In genomic region chr2:126971162-126971480, GRCh38 we compare ENCODE assay signal across 18 cellular contexts.
DNase-seq lines count a peak whose midpoint lies in the region; ATAC-seq, FAIRE-seq and TF ChIP-seq lines count a peak whose summit lies in the region.
"Had no signal": no experiment of that assay in that cellular context is flagged by ENCODE, and none has a peak within 500 bp of the region (broad histone marks: within the 10 kb centered on the region; RNA-seq: fewer than 3 reads in every experiment).

No MANE protein-coding gene starts in this region.

- no peak overlapping the region for H3K4me3 Mint-ChIP-seq in astrocyte (ENCODE audit: unreplicated experiment)
- H3K4me3 Mint-ChIP-seq: activated CD4-positive, alpha-beta memory T cell treated with anti-CD3 and anti-CD28 coated beads, Interleukin-2, amount 10 ng/mL, durations not matched to agents 7 days and 5 days; activated naive CD4-positive, alpha-beta T cell treated with anti-CD3 and anti-CD28 coated beads, Interleukin-2, amount 10 ng/mL, durations not matched to agents 7 days and 5 days had no signal

- H3K4me3 ChIP-seq in HCT116 (replicated peaks in 1 of 2; ENCODE audit: low read depth in 1 of 2, low read length in 2 of 2) (no peak overlapping the region), astrocyte (ENCODE audit: insufficient read depth, low read depth, low read length) (no peak overlapping the region), muscle layer of colon (ENCODE audit: low read depth in 1 of 2, low read length in 2 of 2) (peak overlapping the region in 1 of 2 donors; percentile 23), thyroid gland (replicated peaks in 1 of 3) (no peak overlapping the region)
- H3K4me3 ChIP-seq: hepatocyte, lung had no signal

- H3K36me3 Mint-ChIP-seq in astrocyte (ENCODE audit: low read depth, unreplicated experiment), result no peaks in the 10 kb centered on the region
- H3K36me3 Mint-ChIP-seq: activated naive CD4-positive, alpha-beta T cell treated with anti-CD3 and anti-CD28 coated beads, Interleukin-2, amount 10 ng/mL, durations not matched to agents 7 days and 5 days had no signal

- H3K9me3 ChIP-seq in HCT116 (ENCODE audit: control insufficient read depth in 1 of 2, insufficient read depth in 1 of 2, low read depth in 1 of 2, low read length in 2 of 2), result no peaks in the 10 kb centered on the region
- H3K9me3 ChIP-seq in astrocyte (ENCODE audit: insufficient read depth, low read depth, low read length), result no peaks in the 10 kb centered on the region
- no peaks in the 10 kb centered on the region for H3K9me3 ChIP-seq in muscle layer of colon (ENCODE audit: low read length)
- H3K9me3 ChIP-seq in thyroid gland, result no peaks in the 10 kb centered on the region

- CTCF ChIA-PET in HCT116 (lab: Charles Lee), result interaction anchor here (1.4 to 2.5 kb wide), 5 partner anchors 29 to 443 kb away, joined by 3 to 31 read pairs (median 5); no protein-coding TSS in a partner anchor

- peaks cover 28% of the 10 kb centered on the region for H3K27me3 Mint-ChIP-seq in astrocyte (ENCODE audit: low read depth, unreplicated experiment)

- H3K79me2 ChIP-seq in HCT116 (ENCODE audit: insufficient read depth, low read length) (no peaks in the 10 kb centered on the region), astrocyte (ENCODE audit: insufficient read depth, low read length) (no peaks in the 10 kb centered on the region)
- H3K79me2 ChIP-seq: hepatocyte had no signal

- no peak for FAIRE-seq in astrocyte (lab: Jason Lieb, UNC)
- FAIRE-seq: HTR-8/SVneo, islet of Langerhans had no signal

- RAD21 ChIA-PET in HCT116 (lab: Charles Lee; ENCODE audit: low non-redundant PET in 1 of 2, low total read pairs in 2 of 2, uncharacterized antibody in 2 of 2, unreplicated experiment in 2 of 2), result no interaction called here

- H3K9me3 Mint-ChIP-seq in astrocyte (ENCODE audit: unreplicated experiment), result peaks cover 2% of the 10 kb centered on the region
- H3K9me3 Mint-ChIP-seq: activated CD4-positive, alpha-beta memory T cell treated with anti-CD3 and anti-CD28 coated beads, Interleukin-2, amount 10 ng/mL, durations not matched to agents 7 days and 5 days; activated naive CD4-positive, alpha-beta T cell treated with anti-CD3 and anti-CD28 coated beads, Interleukin-2, amount 10 ng/mL, durations not matched to agents 7 days and 5 days; activated T-cell treated with anti-CD3 and anti-CD28 coated beads, Interleukin-2, amount 50 U/mL, for 4 hours had no signal

- BruUV-seq in HCT116 (replicated peaks; lab: Mats Ljungman, UMichigan), result no TSS peak

- H3K9me2 ChIP-seq in HCT116 (ENCODE audit: insufficient read depth), result no peaks in the 10 kb centered on the region

- H3K4me2 ChIP-seq in HCT116 (ENCODE audit: low read length) (peak overlapping the region; percentile 86), astrocyte (ENCODE audit: low read length) (peak overlapping the region; percentile 81)

- WGBS in thyroid gland, 2 donors, result 80 to 89% methylated on average over 10 to 14 of the region's 14 CpGs

- H3K36me3 ChIP-seq in HCT116 (ENCODE audit: control insufficient read depth in 1 of 2, insufficient read depth in 2 of 2, low read length in 2 of 2), result no peaks in the 10 kb centered on the region
- no peaks in the 10 kb centered on the region for H3K36me3 ChIP-seq in astrocyte (ENCODE audit: insufficient read depth, low read length)
- no peaks in the 10 kb centered on the region for H3K36me3 ChIP-seq in muscle layer of colon (ENCODE audit: insufficient read depth, low read length)
- no peaks in the 10 kb centered on the region for H3K36me3 ChIP-seq in thyroid gland

- no peaks in the 10 kb centered on the region for H4K20me1 ChIP-seq in HCT116 (ENCODE audit: insufficient read depth)
- H4K20me1 ChIP-seq in astrocyte (ENCODE audit: insufficient read depth, low read length), result no peaks in the 10 kb centered on the region

- intact Hi-C loops in HCT116 (cut with micrococcal nuclease), result loop anchor here (2.0 to 10.0 kb wide), 3 partner anchors 196 to 444 kb away; no protein-coding TSS in a partner anchor
- intact Hi-C loops in thyroid gland (cut with DNase I), result no loop called here

- H2AFZ ChIP-seq in HCT116 (ENCODE audit: low read depth, low read length, poor library complexity, severe bottlenecking), result no peak overlapping the region
- H2AFZ ChIP-seq in astrocyte (ENCODE audit: low read depth, low read length), result no peak overlapping the region

- H3K27ac ChIP-seq in HCT116 (ENCODE audit: low read depth, low read length) (no peak overlapping the region), astrocyte (ENCODE audit: low read depth, low read length) (no peak overlapping the region), muscle layer of colon (ENCODE audit: low read depth, low read length) (peak overlapping the region; percentile 49), thyroid gland (peak overlapping the region; percentile 61 to 81 (median 65))
- H3K27ac ChIP-seq: hepatocyte had no signal

- peaks cover 37% of the 10 kb centered on the region for H3K27me3 ChIP-seq in HCT116 (ENCODE audit: insufficient read depth, low read length)
- H3K27me3 ChIP-seq in astrocyte (ENCODE audit: insufficient read depth, low read length), result peaks cover 14% of the 10 kb centered on the region
- no peaks in the 10 kb centered on the region for H3K27me3 ChIP-seq in muscle layer of colon (ENCODE audit: control insufficient read depth in 1 of 2, insufficient read depth in 2 of 2, low read length in 2 of 2)
- no peaks in the 10 kb centered on the region for H3K27me3 ChIP-seq in thyroid gland

- DNase-seq in HCT116 (ENCODE audit: low read depth, low spot score) (no peak), astrocyte (ENCODE audit: low read depth) (no peak), thyroid gland (no peak), RPMI8226 (no peak)
- DNase-seq: activated CD4-positive, alpha-beta memory T cell treated with anti-CD3 and anti-CD28 coated beads, Interleukin-2, amount 10 ng/mL, durations not matched to agents 7 days and 5 days; activated CD4-positive, CD25-positive, alpha-beta regulatory T cell; activated T-cell treated with anti-CD3 and anti-CD28 coated beads, Interleukin-2, amount 50 U/mL, for 4 hours; AML-193; NCI-H1436; T-helper 9 cell had no signal

- TF ChIP-seq CTCF in HCT116 (IDR thresholded peaks at IDR 0.05 in 2 of 3, conservative IDR thresholded peaks at IDR 0.05 in 1 of 3; ENCODE audit: borderline replicate concordance in 1 of 3, insufficient read depth in 1 of 3, low read depth in 2 of 3, low read length in 2 of 3) (no peak), astrocyte (IDR thresholded peaks at IDR 0.05; ENCODE audit: insufficient read depth, low read depth, low read length) (no peak), thyroid gland (IDR thresholded peaks at IDR 0.05) (no peak)

- ATAC-seq in HCT116 (no peak), HG03460 (IDR thresholded peaks at IDR 0.05; ENCODE audit: unreplicated experiment) (no peak), HG03378 (IDR thresholded peaks at IDR 0.05; ENCODE audit: unreplicated experiment) (no peak)

- no peak overlapping the region for H3K9ac ChIP-seq in HCT116 (ENCODE audit: low read length)
- no peak overlapping the region for H3K9ac ChIP-seq in astrocyte (ENCODE audit: low read length)
- no peak overlapping the region for H3K9ac ChIP-seq in muscle layer of colon (ENCODE audit: low read length)

- TF ChIP-seq RAD21 in HCT116 (IDR thresholded peaks at IDR 0.05; ENCODE audit: low read depth), result no peak

- POLR2A ChIA-PET in HCT116 (lab: Charles Lee), result no interaction called here

- H3K27ac Mint-ChIP-seq in astrocyte (ENCODE audit: unreplicated experiment), result no peak overlapping the region
- H3K27ac Mint-ChIP-seq: activated CD4-positive, alpha-beta memory T cell treated with anti-CD3 and anti-CD28 coated beads, Interleukin-2, amount 10 ng/mL, durations not matched to agents 7 days and 5 days; activated naive CD4-positive, alpha-beta T cell treated with anti-CD3 and anti-CD28 coated beads, Interleukin-2, amount 10 ng/mL, durations not matched to agents 7 days and 5 days had no signal

- TF ChIP-seq POLR2A in HCT116 (IDR thresholded peaks at IDR 0.05; ENCODE audit: borderline replicate concordance, extremely low read depth, insufficient read depth, insufficient read length), result no peak
- no peak for TF ChIP-seq POLR2A in thyroid gland (IDR thresholded peaks at IDR 0.05)

- peaks cover 10% of the 10 kb centered on the region for H3K4me1 Mint-ChIP-seq in astrocyte (ENCODE audit: low read depth, unreplicated experiment)

- peaks cover 2 to 12% of the 10 kb centered on the region in 2 experiments; a peak in 2 of 4 replicates for H3K4me1 ChIP-seq in HCT116 (ENCODE audit: control insufficient read depth in 1 of 2, insufficient read depth in 2 of 2, low read length in 2 of 2)
- no peaks in the 10 kb centered on the region for H3K4me1 ChIP-seq in astrocyte (ENCODE audit: insufficient read depth, low read length)
- peaks cover 13% of the 10 kb centered on the region for H3K4me1 ChIP-seq in muscle layer of colon (ENCODE audit: insufficient read depth, low read length)
- H3K4me1 ChIP-seq in thyroid gland, result peaks cover 27 to 36% of the 10 kb centered on the region in 2 donors

TF ChIP-seq in HCT116, 20 proteins besides CTCF, POLR2A, EP300 and RAD21:
- TF ChIP-seq CEBPB (IDR thresholded peaks at IDR 0.05; ENCODE audit: low read depth), result no peak

Comparison
In these comparisons a context has a peak if more than half of its experiments do, and no peak if none do; other contexts are left out.
1. H3K27ac ChIP-seq: peak in muscle layer of colon (single experiment) and thyroid gland (3 of 3); none in HCT116 (single experiment) and astrocyte (single experiment).